ENCODE assay signal across 7 cellular contexts in genomic region chr13:21745307-21745706, GRCh38.
"Had no signal": no experiment of that assay in that cellular context is flagged by ENCODE, and none has a peak within 500 bp of the region (broad histone marks: within the 10 kb centered on the region; RNA-seq: fewer than 3 reads in every experiment).

No MANE protein-coding gene starts in this region.

- FAIRE-seq: HepG2, HTR-8/SVneo had no signal

- H3K27ac ChIP-seq: HL-60, KMS-11 had no signal

- ATAC-seq: HepG2 had no signal

- H3K4me2 ChIP-seq: KMS-11 had no signal

- DNase-seq: IMR-90, KBM-7, KG1 had no signal

- H3K9ac ChIP-seq: KMS-11 had no signal
